In genomic region chr19:45071545-45071938, GRCh38 we compare ENCODE assay signal across 16 cellular contexts. TPM values are rescaled to one million over a fixed set of nuclear protein-coding genes. Genes with fewer than 3 reads are reported as not detected.
DNase-seq lines count a peak whose midpoint lies in the region; ATAC-seq, FAIRE-seq and TF ChIP-seq lines count a peak whose summit lies in the region.
"Had no signal": no experiment of that assay in that cellular context is flagged by ENCODE, and none has a peak within 500 bp of the region (broad histone marks: within the 10 kb centered on the region; RNA-seq: fewer than 3 reads in every experiment).

No MANE protein-coding gene starts in this region.

- H4K91ac ChIP-seq in H9 (ENCODE audit: insufficient read length, low read depth, low read length) (no peak overlapping the region), trophoblast cell (ENCODE audit: low read depth, low read length) (no peak overlapping the region)

- H2BK5ac ChIP-seq in H9 (ENCODE audit: insufficient read length, low read length), result no peak overlapping the region
- no peak overlapping the region for H2BK5ac ChIP-seq in trophoblast cell (ENCODE audit: low read depth, low read length, poor library complexity)

- no peaks in the 10 kb centered on the region for H3K79me1 ChIP-seq in H9 (ENCODE audit: insufficient read depth, low read depth, low read length, poor library complexity, severe bottlenecking)
- H3K79me1 ChIP-seq in trophoblast cell (ENCODE audit: low read length), result no peaks in the 10 kb centered on the region

- WGBS in H9 (ENCODE audit: extremely low coverage, insufficient read length, low lambda C conversion rate), result no CpG with 5 or more reads among the region's 25 CpGs
- WGBS in GM12878 (ENCODE audit: insufficient coverage, insufficient replicate concordance, low lambda C conversion rate, missing lambda C conversion rate), result 91% methylated on average over 25 of the region's 25 CpGs
- no CpG with 5 or more reads among the region's 25 CpGs for WGBS in trophoblast cell (ENCODE audit: extremely low coverage, insufficient coverage, insufficient read length)
- 95 to 99% methylated on average over 16 to 25 of the region's 25 CpGs for WGBS in endodermal cell (ENCODE audit: insufficient coverage in 1 of 2, insufficient read length in 1 of 2), 2 experiments

- intact Hi-C loops in GM12878 (cut with micrococcal nuclease; ENCODE audit: unreplicated experiment), result loop anchor here (10.0 kb wide), 1 partner anchor 403 kb away; no protein-coding TSS in a partner anchor
- intact Hi-C loops in activated T-helper 1 cell treated with anti-CD3 and anti-CD28 coated beads, Interleukin-12 subunit alpha, Interleukin-12 subunit beta, Interleukin-2, Interleukin-4 antibody, amounts not matched to agents 30 ng/mL and 10 ng/mL and 1 ng/mL, durations not matched to agents 14 hours and 24 hours and 36 hours (cut with micrococcal nuclease), result no loop called here

- H4K12ac ChIP-seq in trophoblast cell (ENCODE audit: low read depth, low read length), result no peak overlapping the region

- H2BK15ac ChIP-seq in H9 (ENCODE audit: low read depth, low read length), result no peak overlapping the region

- no peak overlapping the region for H3K4ac ChIP-seq in H9 (ENCODE audit: low read depth, low read length)
- H3K4ac ChIP-seq in trophoblast cell (ENCODE audit: low read depth, low read length), result no peak overlapping the region

- H2AFZ ChIP-seq in H9 (ENCODE audit: low read length) (no peak overlapping the region), GM12878 (ENCODE audit: control insufficient read depth, low read depth, low read length) (no peak overlapping the region), trophoblast cell (ENCODE audit: insufficient read depth, low read length, poor library complexity) (no peak overlapping the region)
- H2AFZ ChIP-seq: GM23248 had no signal

- no peaks in the 10 kb centered on the region for H4K20me1 ChIP-seq in H9 (ENCODE audit: control insufficient read depth, insufficient read depth, insufficient read length)
- no peaks in the 10 kb centered on the region; the same call in 1 of the 2 replicates for H4K20me1 ChIP-seq in GM12878 (ENCODE audit: control insufficient read depth, insufficient read depth)

- TF ChIP-seq POLR2A in GM12878 (IDR thresholded peaks at IDR 0.05; ENCODE audit: low read depth, low read length), result peak; percentile 13; the same call in 1 of the 2 replicates

- H3K27me3 ChIP-seq in H9 (ENCODE audit: insufficient read depth, low read length) (no peaks in the 10 kb centered on the region), GM12878 (replicated peaks in 1 of 2; ENCODE audit: control insufficient read depth in 2 of 2, insufficient read depth in 2 of 2, low read length in 1 of 2) (no peaks in the 10 kb centered on the region), trophoblast cell (ENCODE audit: insufficient read depth, low read length) (no peaks in the 10 kb centered on the region), endodermal cell (ENCODE audit: control insufficient read depth, insufficient read depth, low read length, poor library complexity, severe bottlenecking) (no peaks in the 10 kb centered on the region)

- H3K36me3 Mint-ChIP-seq in H9 (ENCODE audit: insufficient read depth in 1 of 3, low read depth in 3 of 3) (peaks cover 27 to 52% (median 48%) of the 10 kb centered on the region in 3 experiments), endodermal cell (ENCODE audit: low read depth) (peaks cover 44% of the 10 kb centered on the region)
- peaks cover 8% of the 10 kb centered on the region for H3K36me3 Mint-ChIP-seq in activated T-helper 1 cell treated with anti-CD3 and anti-CD28 coated beads, Interleukin-12 subunit alpha, Interleukin-12 subunit beta, Interleukin-2, Interleukin-4 antibody, amounts not matched to agents 30 ng/mL and 10 ng/mL and 1 ng/mL, durations not matched to agents 14 hours and 24 hours and 36 hours (ENCODE audit: low read depth)

- H3K36me3 ChIP-seq in GM12878 (ENCODE audit: control insufficient read depth in 2 of 2, insufficient read depth in 2 of 2, low read length in 1 of 2), result peaks cover 11 to 38% of the 10 kb centered on the region in 2 experiments
- H3K36me3 ChIP-seq in trophoblast cell (ENCODE audit: control insufficient read depth in 1 of 2, insufficient read depth in 2 of 2, low read length in 2 of 2), result peaks cover 51 to 57% of the 10 kb centered on the region in 2 experiments
- H3K36me3 ChIP-seq in endodermal cell (ENCODE audit: control insufficient read depth, insufficient read depth, low read length), result peaks cover 23% of the 10 kb centered on the region

- H3T11ph ChIP-seq in H9 (ENCODE audit: low read length), result no peak overlapping the region

- in situ Hi-C loops in GM12878 (cut with MboI), result no loop called here

- FAIRE-seq in GM12878 (lab: Jason Lieb, UNC), result no peak

- H3K79me2 ChIP-seq in H9 (ENCODE audit: insufficient read depth, low read length), result peaks cover 2% of the 10 kb centered on the region; the same call in 1 of the 2 replicates
- peaks cover 32% of the 10 kb centered on the region for H3K79me2 ChIP-seq in GM12878 (ENCODE audit: control insufficient read depth, insufficient read depth, low read length)
- H3K79me2 ChIP-seq in trophoblast cell (ENCODE audit: control insufficient read depth, insufficient read depth, low read length, poor library complexity), result no peaks in the 10 kb centered on the region

- H2BK12ac ChIP-seq in H9 (ENCODE audit: insufficient read length, low read depth, low read length) (no peak overlapping the region), trophoblast cell (ENCODE audit: low read length) (no peak overlapping the region)

- no peak for TF ChIP-seq RAD21 in GM12878 (IDR thresholded peaks at IDR 0.05; ENCODE audit: insufficient read depth, low read depth, low read length)

- SMC1A ChIA-PET in GM12878 (lab: Charles Lee; ENCODE audit: uncharacterized antibody, unreplicated experiment), result interaction anchor here (0.7 kb wide), 1 partner anchor 10 kb away, joined by 3 read pairs; no protein-coding TSS in a partner anchor

- H3K4me3 ChIP-seq in GM12878, result no peak overlapping the region
- peak overlapping the region; percentile 27 for H3K4me3 ChIP-seq in trophoblast cell (ENCODE audit: low read depth, low read length)
- no peak overlapping the region for H3K4me3 ChIP-seq in endodermal cell (ENCODE audit: low read length)
- H3K4me3 ChIP-seq: GM23248 had no signal

- H2AK5ac ChIP-seq in H9 (ENCODE audit: insufficient read length, low read length) (no peak overlapping the region), trophoblast cell (ENCODE audit: low read length) (no peak overlapping the region)

- RAD21 ChIA-PET in GM12878 (lab: Charles Lee; ENCODE audit: unreplicated experiment), result no interaction called here

- no peak overlapping the region for H3K23ac ChIP-seq in H9 (ENCODE audit: insufficient read length, low read depth, low read length)
- H3K23ac ChIP-seq in trophoblast cell (ENCODE audit: low read length), result no peak overlapping the region

- TF ChIP-seq EP300 in GM12878 (IDR thresholded peaks at IDR 0.05; ENCODE audit: borderline replicate concordance in 1 of 2, control insufficient read depth in 1 of 2, low read depth in 2 of 2, low read length in 2 of 2), result no peak

- peaks cover 15 to 24% of the 10 kb centered on the region in 2 experiments for H3K4me1 Mint-ChIP-seq in H9
- peaks cover 2% of the 10 kb centered on the region for H3K4me1 Mint-ChIP-seq in activated T-helper 1 cell treated with anti-CD3 and anti-CD28 coated beads, Interleukin-12 subunit alpha, Interleukin-12 subunit beta, Interleukin-2, Interleukin-4 antibody, amounts not matched to agents 30 ng/mL and 10 ng/mL and 1 ng/mL, durations not matched to agents 14 hours and 24 hours and 36 hours (ENCODE audit: low read depth)
- peaks cover 11% of the 10 kb centered on the region for H3K4me1 Mint-ChIP-seq in endodermal cell

- no peak overlapping the region for H3K56ac ChIP-seq in H9 (ENCODE audit: insufficient read length, low read depth, low read length)

- no peak overlapping the region for H3K27ac ChIP-seq in H9 (ENCODE audit: insufficient read length, low read depth, low read length)
- H3K27ac ChIP-seq in GM12878 (ENCODE audit: control insufficient read depth, insufficient read depth), result no peak overlapping the region
- H3K27ac ChIP-seq in trophoblast cell (ENCODE audit: low read depth, low read length), result no peak overlapping the region
- H3K27ac ChIP-seq in endodermal cell (ENCODE audit: low read depth, low read length), result no peak overlapping the region
- H3K27ac ChIP-seq: GM23248 had no signal

- no peak overlapping the region for H2BK120ac ChIP-seq in H9 (ENCODE audit: low read depth, low read length, poor library complexity, severe bottlenecking)
- H2BK120ac ChIP-seq in trophoblast cell (ENCODE audit: insufficient read depth, low read length, poor library complexity), result no peak overlapping the region

- H3K23me2 ChIP-seq in H9 (ENCODE audit: insufficient read length, low read depth, low read length, poor library complexity, severe bottlenecking), result peaks cover 17% of the 10 kb centered on the region

- H4K5ac ChIP-seq in H9 (ENCODE audit: insufficient read length, low read depth, low read length), result no peak overlapping the region

- no peaks in the 10 kb centered on the region for H3K9me3 Mint-ChIP-seq in H9
- no peaks in the 10 kb centered on the region for H3K9me3 Mint-ChIP-seq in activated T-helper 1 cell treated with anti-CD3 and anti-CD28 coated beads, Interleukin-12 subunit alpha, Interleukin-12 subunit beta, Interleukin-2, Interleukin-4 antibody, amounts not matched to agents 30 ng/mL and 10 ng/mL and 1 ng/mL, durations not matched to agents 14 hours and 24 hours and 36 hours
- no peaks in the 10 kb centered on the region for H3K9me3 Mint-ChIP-seq in endodermal cell

- H3K9me3 ChIP-seq in H9 (ENCODE audit: control insufficient read depth, low read depth, low read length) (no peaks in the 10 kb centered on the region), GM12878 (replicated peaks; ENCODE audit: control insufficient read depth, insufficient read depth, low read length) (no peaks in the 10 kb centered on the region), trophoblast cell (ENCODE audit: insufficient read depth, low read depth, low read length) (no peaks in the 10 kb centered on the region), endodermal cell (ENCODE audit: control insufficient read depth, low read length) (no peaks in the 10 kb centered on the region)
- H3K9me3 ChIP-seq: Caco-2 had no signal

- H3K4me1 ChIP-seq in H9 (ENCODE audit: insufficient read depth, low read length) (peaks cover 3% of the 10 kb centered on the region; the same call in 1 of the 2 replicates), GM12878 (ENCODE audit: control insufficient read depth, insufficient read depth, low read length) (peaks cover 9% of the 10 kb centered on the region), trophoblast cell (ENCODE audit: control insufficient read depth in 1 of 2, insufficient read depth in 2 of 2, low read length in 2 of 2) (peaks cover 6 to 8% of the 10 kb centered on the region in 2 experiments), endodermal cell (ENCODE audit: control insufficient read depth, insufficient read depth, low read length) (peaks cover 8% of the 10 kb centered on the region)

- H3K4me2 ChIP-seq in H9 (ENCODE audit: insufficient read depth, insufficient read length, low read length) (no peak overlapping the region), GM12878 (ENCODE audit: control insufficient read depth, insufficient read depth) (no peak overlapping the region), trophoblast cell (ENCODE audit: low read length) (no peak overlapping the region)

- no TSS peak for BruUV-seq in GM12878 (replicated peaks; lab: Mats Ljungman, UMichigan)

- H3K18ac ChIP-seq in H9 (ENCODE audit: insufficient read length, low read depth, low read length) (no peak overlapping the region), trophoblast cell (ENCODE audit: low read length) (no peak overlapping the region)

- H3K14ac ChIP-seq in H9 (ENCODE audit: insufficient read depth, low read length) (no peak overlapping the region), trophoblast cell (ENCODE audit: low read length) (no peak overlapping the region)

- CTCF ChIA-PET in GM12878 (lab: Yijun Ruan, JAX), result no interaction called here

- H3K27ac Mint-ChIP-seq in H9 (peak overlapping the region in 2 of 3 experiments; percentile 68 to 72; a peak in 2 of 7 replicates), endodermal cell (no peak overlapping the region)
- no peak overlapping the region for H3K27ac Mint-ChIP-seq in activated T-helper 1 cell treated with anti-CD3 and anti-CD28 coated beads, Interleukin-12 subunit alpha, Interleukin-12 subunit beta, Interleukin-2, Interleukin-4 antibody, amounts not matched to agents 30 ng/mL and 10 ng/mL and 1 ng/mL, durations not matched to agents 14 hours and 24 hours and 36 hours
- H3K27ac Mint-ChIP-seq: CD4-positive, CD25-positive, alpha-beta regulatory T cell had no signal

- H4K8ac ChIP-seq in H9 (replicated peaks; ENCODE audit: insufficient read length, low read depth, low read length) (no peak overlapping the region), trophoblast cell (ENCODE audit: low read depth, low read length) (no peak overlapping the region)

- POLR2A ChIA-PET in GM12878 (lab: Charles Lee), result interaction anchor here (0.5 kb wide), 1 partner anchor 51 kb away, joined by 4 read pairs; no protein-coding TSS in a partner anchor

- H3K9ac ChIP-seq in H9 (ENCODE audit: extremely low read depth, insufficient read length, low read length) (no peak overlapping the region), GM12878 (ENCODE audit: control insufficient read depth, insufficient read depth, low read length) (no peak overlapping the region), trophoblast cell (ENCODE audit: low read length) (no peak overlapping the region), endodermal cell (ENCODE audit: extremely low read depth, low read length, poor library complexity, severe bottlenecking) (no peak overlapping the region)
- H3K9ac ChIP-seq: GM23248 had no signal

- TF ChIP-seq CTCF in H9 (conservative IDR thresholded peaks at IDR 0.05) (no peak), GM12878 (IDR thresholded peaks at IDR 0.05 in 2 of 3, conservative IDR thresholded peaks at IDR 0.05 in 1 of 3; ENCODE audit: control insufficient read depth in 2 of 3, extremely low read depth in 1 of 3, insufficient read depth in 1 of 3, low read depth in 3 of 3, low read length in 3 of 3) (no peak), endodermal cell (conservative IDR thresholded peaks at IDR 0.05) (no peak)

- H3K4me3 Mint-ChIP-seq in H9 (no peak overlapping the region), endodermal cell (no peak overlapping the region)
- no peak overlapping the region for H3K4me3 Mint-ChIP-seq in activated T-helper 1 cell treated with anti-CD3 and anti-CD28 coated beads, Interleukin-12 subunit alpha, Interleukin-12 subunit beta, Interleukin-2, Interleukin-4 antibody, amounts not matched to agents 30 ng/mL and 10 ng/mL and 1 ng/mL, durations not matched to agents 14 hours and 24 hours and 36 hours
- H3K4me3 Mint-ChIP-seq: CD4-positive, CD25-positive, alpha-beta regulatory T cell had no signal

- H2BK20ac ChIP-seq in H9 (ENCODE audit: low read depth, low read length, poor library complexity, severe bottlenecking), result no peak overlapping the region

- no peaks in the 10 kb centered on the region for H3K27me3 Mint-ChIP-seq in H9 (ENCODE audit: low read depth)
- no peaks in the 10 kb centered on the region for H3K27me3 Mint-ChIP-seq in activated T-helper 1 cell treated with anti-CD3 and anti-CD28 coated beads, Interleukin-12 subunit alpha, Interleukin-12 subunit beta, Interleukin-2, Interleukin-4 antibody, amounts not matched to agents 30 ng/mL and 10 ng/mL and 1 ng/mL, durations not matched to agents 14 hours and 24 hours and 36 hours (ENCODE audit: insufficient read depth)
- no peaks in the 10 kb centered on the region for H3K27me3 Mint-ChIP-seq in endodermal cell (ENCODE audit: insufficient read depth)
- H3K27me3 Mint-ChIP-seq: CD4-positive, CD25-positive, alpha-beta regulatory T cell had no signal

- no peak for DNase-seq in H9
- no peak for DNase-seq in GM12878 (ENCODE audit: low read depth, low spot score)
- no peak for DNase-seq in trophoblast cell
- no peak for DNase-seq in activated T-helper 1 cell treated with anti-CD3 and anti-CD28 coated beads, Interleukin-12 subunit alpha, Interleukin-12 subunit beta, Interleukin-2, Interleukin-4 antibody, amounts not matched to agents 30 ng/mL and 10 ng/mL and 1 ng/mL, durations not matched to agents 14 hours and 24 hours and 36 hours (ENCODE audit: low spot score)
- DNase-seq in endodermal cell, result no peak
- DNase-seq: Caco-2; CD4-positive, CD25-positive, alpha-beta regulatory T cell; GM23248; MM.1S; NCI-H1092 treated with DMSO at 0.1 percent for 48 hours; NCI-H2081 treated with DMSO at 0.1 percent for 48 hours; NCI-H510A; NCI-H774; T-helper 1 cell had no signal

- ATAC-seq in GM12878, result no peak
- no peak for ATAC-seq in HG03342 (IDR thresholded peaks at IDR 0.05; ENCODE audit: unreplicated experiment)
- ATAC-seq: Right ventricle myocardium inferior had no signal

RNA-seq across cellular contexts. Expression of gene ZNF296, which starts 4.7 kb away (rescaled TPM):
- total RNA-seq in H9 (2021) (14.3 and 14.8 TPM in 2 replicates), GM12878 (2014; rRNA removed) (2.0 and 3.5 TPM in 2 replicates), GM12878 (2014; rRNA removed; fragmentation: Illumina TruSeq; extraction: Trizol) (0.83 and 0.98 TPM in 2 replicates), GM12878 (2021) (21.3 and 23.5 TPM in 2 replicates), endodermal cell (1 to 10 TPM; 2.1 to 8.5 TPM)
- total RNA-seq in GM12878 (2013; cell fraction: nucleolus; rRNA removed), result 5.5 and 7.7 TPM in 2 replicates
- 3.8 TPM for polyA plus RNA-seq in GM12878 (2011; ENCODE audit: low read depth)
- polyA plus RNA-seq in GM12878 (2011; rRNA removed) (0.24 and 0.92 TPM in 2 replicates), GM12878 (2014; fragmentation: Illumina TruSeq; extraction: Trizol) (0.53 TPM in 1 of 2 replicates, not detected in the other), GM12878 (2014; fragmentation: Nextera tagmentation; extraction: Ambion mirVana) (under 1 TPM in 1 of 2 experiments, not detected in 1; 0.44 TPM), GM12878 (2014; rRNA removed) (7.5 and 11.8 TPM in 2 replicates), GM12878 (2016; fragmentation: Nextera tagmentation; extraction: Ambion mirVana) (10 to 100 TPM; 21.9 to 23.6 TPM)
- 2.8 and 2.9 TPM in 2 replicates for polyA plus RNA-seq in GM12878 (2011; cell fraction: cytosol; rRNA removed)
- polyA plus RNA-seq in GM12878 (2011; cell fraction: nucleus; rRNA removed), result 8.0 and 12.0 TPM in 2 replicates
- 12.1 and 14.3 TPM in 2 replicates for polyA plus RNA-seq in GM12878 (2012)
- 0.66 and 4.7 TPM in 2 replicates for polyA minus RNA-seq in GM12878 (2011; rRNA and poly(A)+ RNA removed)
- polyA minus RNA-seq in GM12878 (2011; cell fraction: cytosol; rRNA and poly(A)+ RNA removed), result 7.4 and 9.8 TPM in 2 replicates
- polyA minus RNA-seq in GM12878 (2011; cell fraction: nucleus; rRNA and poly(A)+ RNA removed), result 3.3 and 9.2 TPM in 2 replicates
- 0.62 and 0.67 TPM in 2 replicates for polyA plus RNA-seq in trophoblast cell (2013)
- total RNA-seq in activated T-helper 1 cell treated with anti-CD3 and anti-CD28 coated beads, Interleukin-12 subunit alpha, Interleukin-12 subunit beta, Interleukin-2, Interleukin-4 antibody, amounts not matched to agents 30 ng/mL and 10 ng/mL and 1 ng/mL, durations not matched to agents 14 hours and 24 hours and 36 hours, result 4.3 and 4.7 TPM in 2 replicates
- 1.2 TPM for polyA plus RNA-seq in endodermal cell (2013, experiment 1 of 2)
- 1.1 TPM for polyA plus RNA-seq in endodermal cell (2013, experiment 2 of 2)
- total RNA-seq: GM23248 had no signal
- polyA plus RNA-seq: GM23248 had no signal

RNA-seq across cellular contexts. Expression of gene GEMIN7, which starts 7.5 kb away (rescaled TPM):
- total RNA-seq in H9 (2021) (46.0 and 47.2 TPM in 2 replicates), GM12878 (2014; rRNA removed) (36.9 and 44.8 TPM in 2 replicates), GM12878 (2014; rRNA removed; fragmentation: Illumina TruSeq; extraction: Trizol) (25.2 and 26.5 TPM in 2 replicates), GM12878 (2021) (42.4 and 45.0 TPM in 2 replicates), endodermal cell (10 to 100 TPM; 56.3 to 56.6 TPM)
- total RNA-seq in GM12878 (2013; cell fraction: nucleolus; rRNA removed), result 29.8 and 32.3 TPM in 2 replicates
- polyA plus RNA-seq in GM12878 (2011; ENCODE audit: low read depth), result 50.7 TPM
- polyA plus RNA-seq in GM12878 (2011; rRNA removed) (27.5 and 43.3 TPM in 2 replicates), GM12878 (2014; fragmentation: Illumina TruSeq; extraction: Trizol) (11.7 and 21.1 TPM in 2 replicates), GM12878 (2014; fragmentation: Nextera tagmentation; extraction: Ambion mirVana) (10 to 100 TPM; 51.6 to 55.3 TPM), GM12878 (2014; rRNA removed) (43.9 and 48.5 TPM in 2 replicates), GM12878 (2016; fragmentation: Nextera tagmentation; extraction: Ambion mirVana) (10 to 100 TPM; 75.5 to 76.7 TPM)
- polyA plus RNA-seq in GM12878 (2011; cell fraction: cytosol; rRNA removed), result 75.3 and 80.0 TPM in 2 replicates
- polyA plus RNA-seq in GM12878 (2011; cell fraction: nucleus; rRNA removed), result 104 and 138 TPM in 2 replicates
- 42.3 and 52.6 TPM in 2 replicates for polyA plus RNA-seq in GM12878 (2012)
- polyA minus RNA-seq in GM12878 (2011; rRNA and poly(A)+ RNA removed), result 12.9 and 37.6 TPM in 2 replicates
- 13.3 and 22.1 TPM in 2 replicates for polyA minus RNA-seq in GM12878 (2011; cell fraction: cytosol; rRNA and poly(A)+ RNA removed)
- polyA minus RNA-seq in GM12878 (2011; cell fraction: nucleus; rRNA and poly(A)+ RNA removed), result 12.8 and 21.5 TPM in 2 replicates
- 18.4 and 19.0 TPM in 2 replicates for polyA plus RNA-seq in trophoblast cell (2013)
- total RNA-seq in activated T-helper 1 cell treated with anti-CD3 and anti-CD28 coated beads, Interleukin-12 subunit alpha, Interleukin-12 subunit beta, Interleukin-2, Interleukin-4 antibody, amounts not matched to agents 30 ng/mL and 10 ng/mL and 1 ng/mL, durations not matched to agents 14 hours and 24 hours and 36 hours, result 46.8 and 53.6 TPM in 2 replicates
- polyA plus RNA-seq in endodermal cell (2013, experiment 1 of 2), result 36.7 TPM
- 36.0 TPM for polyA plus RNA-seq in endodermal cell (2013, experiment 2 of 2)

RNA-seq across cellular contexts. Expression of gene PPP1R37, which starts 21.4 kb away (rescaled TPM):
- 29.9 and 33.6 TPM in 2 replicates for total RNA-seq in H9 (2021)
- total RNA-seq in GM12878 (2013; cell fraction: nucleolus; rRNA removed), result 40.0 and 40.4 TPM in 2 replicates
- 18.3 and 21.3 TPM in 2 replicates for total RNA-seq in GM12878 (2014; rRNA removed)
- 4.0 and 5.1 TPM in 2 replicates for total RNA-seq in GM12878 (2014; rRNA removed; fragmentation: Illumina TruSeq; extraction: Trizol)
- total RNA-seq in GM12878 (2021), result 15.8 and 20.9 TPM in 2 replicates
- polyA plus RNA-seq in GM12878 (2011; ENCODE audit: low read depth), result 2.2 TPM
- polyA plus RNA-seq in GM12878 (2011; rRNA removed), result 5.5 and 9.5 TPM in 2 replicates
- polyA plus RNA-seq in GM12878 (2011; cell fraction: cytosol; rRNA removed), result 10.6 and 16.8 TPM in 2 replicates
- polyA plus RNA-seq in GM12878 (2011; cell fraction: nucleus; rRNA removed), result 80.7 and 84.7 TPM in 2 replicates
- 9.0 and 17.0 TPM in 2 replicates for polyA plus RNA-seq in GM12878 (2012)
- polyA plus RNA-seq in GM12878 (2014; fragmentation: Illumina TruSeq; extraction: Trizol), result 0.63 and 1.9 TPM in 2 replicates
- under 1 TPM in 1 of 2 experiments, not detected in 1; 0.09 TPM for polyA plus RNA-seq in GM12878 (2014; fragmentation: Nextera tagmentation; extraction: Ambion mirVana)
- 17.5 and 20.7 TPM in 2 replicates for polyA plus RNA-seq in GM12878 (2014; rRNA removed)
- 1 to 10 TPM; 2.2 to 4.1 TPM for polyA plus RNA-seq in GM12878 (2016; fragmentation: Nextera tagmentation; extraction: Ambion mirVana)
- polyA minus RNA-seq in GM12878 (2011; rRNA and poly(A)+ RNA removed), result 5.9 and 11.1 TPM in 2 replicates
- polyA minus RNA-seq in GM12878 (2011; cell fraction: cytosol; rRNA and poly(A)+ RNA removed), result 4.5 and 8.8 TPM in 2 replicates
- 12.8 and 20.3 TPM in 2 replicates for polyA minus RNA-seq in GM12878 (2011; cell fraction: nucleus; rRNA and poly(A)+ RNA removed)
- polyA plus RNA-seq in trophoblast cell (2013), result 12.8 and 12.9 TPM in 2 replicates
- total RNA-seq in activated T-helper 1 cell treated with anti-CD3 and anti-CD28 coated beads, Interleukin-12 subunit alpha, Interleukin-12 subunit beta, Interleukin-2, Interleukin-4 antibody, amounts not matched to agents 30 ng/mL and 10 ng/mL and 1 ng/mL, durations not matched to agents 14 hours and 24 hours and 36 hours, result 20.4 and 20.5 TPM in 2 replicates
- 10 to 100 TPM; 23.6 to 32.5 TPM for total RNA-seq in endodermal cell
- 22.4 TPM for polyA plus RNA-seq in endodermal cell (2013, experiment 1 of 2)
- 20.6 TPM for polyA plus RNA-seq in endodermal cell (2013, experiment 2 of 2)

RNA-seq across cellular contexts. Expression of gene CLASRP, which starts 32.7 kb away (rescaled TPM):
- total RNA-seq in H9 (2021) (87.0 and 87.1 TPM in 2 replicates), GM12878 (2014; rRNA removed) (28.5 and 28.9 TPM in 2 replicates), GM12878 (2014; rRNA removed; fragmentation: Illumina TruSeq; extraction: Trizol) (31.9 and 33.6 TPM in 2 replicates), GM12878 (2021) (66.7 and 75.8 TPM in 2 replicates), endodermal cell (10 to 100 TPM; 67.1 to 90.3 TPM)
- total RNA-seq in GM12878 (2013; cell fraction: nucleolus; rRNA removed), result 116 and 141 TPM in 2 replicates
- 32.0 TPM for polyA plus RNA-seq in GM12878 (2011; ENCODE audit: low read depth)
- polyA plus RNA-seq in GM12878 (2011; rRNA removed) (24.6 and 40.4 TPM in 2 replicates), GM12878 (2014; fragmentation: Illumina TruSeq; extraction: Trizol) (20.2 and 37.2 TPM in 2 replicates), GM12878 (2014; fragmentation: Nextera tagmentation; extraction: Ambion mirVana) (1 to 10 TPM in 1 of 2 experiments, under 1 TPM in 1; 0.68 to 2.3 TPM), GM12878 (2014; rRNA removed) (62.5 and 80.2 TPM in 2 replicates), GM12878 (2016; fragmentation: Nextera tagmentation; extraction: Ambion mirVana) (10 to 100 TPM; 18.5 to 23.6 TPM)
- 19.2 and 19.5 TPM in 2 replicates for polyA plus RNA-seq in GM12878 (2011; cell fraction: cytosol; rRNA removed)
- 208 and 258 TPM in 2 replicates for polyA plus RNA-seq in GM12878 (2011; cell fraction: nucleus; rRNA removed)
- 58.3 and 93.7 TPM in 2 replicates for polyA plus RNA-seq in GM12878 (2012)
- polyA minus RNA-seq in GM12878 (2011; rRNA and poly(A)+ RNA removed), result 23.8 and 26.4 TPM in 2 replicates
- 7.9 and 9.6 TPM in 2 replicates for polyA minus RNA-seq in GM12878 (2011; cell fraction: cytosol; rRNA and poly(A)+ RNA removed)
- polyA minus RNA-seq in GM12878 (2011; cell fraction: nucleus; rRNA and poly(A)+ RNA removed), result 20.9 and 53.9 TPM in 2 replicates
- 30.4 TPM in 2 replicates for polyA plus RNA-seq in trophoblast cell (2013)
- 106 and 116 TPM in 2 replicates for total RNA-seq in activated T-helper 1 cell treated with anti-CD3 and anti-CD28 coated beads, Interleukin-12 subunit alpha, Interleukin-12 subunit beta, Interleukin-2, Interleukin-4 antibody, amounts not matched to agents 30 ng/mL and 10 ng/mL and 1 ng/mL, durations not matched to agents 14 hours and 24 hours and 36 hours
- polyA plus RNA-seq in endodermal cell (2013, experiment 1 of 2), result 82.3 TPM
- 65.2 TPM for polyA plus RNA-seq in endodermal cell (2013, experiment 2 of 2)

Comparison
In these comparisons a context has a peak if more than half of its experiments do, and no peak if none do; other contexts are left out.
1. H3K27ac Mint-ChIP-seq: peak in H9 (2 of 3); none in activated T-helper 1 cell treated with anti-CD3 and anti-CD28 coated beads, Interleukin-12 subunit alpha, Interleukin-12 subunit beta, Interleukin-2, Interleukin-4 antibody, amounts not matched to agents 30 ng/mL and 10 ng/mL and 1 ng/mL, durations not matched to agents 14 hours and 24 hours and 36 hours (single experiment) and endodermal cell (single experiment).